ENCODE assay signal across 1 cellular context in genomic region chr17:2399572-2400473, GRCh38.
TF ChIP-seq lines count a peak whose summit lies in the region.

No MANE protein-coding gene starts in this region.

TF ChIP-seq in HepG2, 621 proteins besides CTCF, POLR2A, EP300 and RAD21 (continued from another document and continues in another):
- TF ChIP-seq, protein P1, sequence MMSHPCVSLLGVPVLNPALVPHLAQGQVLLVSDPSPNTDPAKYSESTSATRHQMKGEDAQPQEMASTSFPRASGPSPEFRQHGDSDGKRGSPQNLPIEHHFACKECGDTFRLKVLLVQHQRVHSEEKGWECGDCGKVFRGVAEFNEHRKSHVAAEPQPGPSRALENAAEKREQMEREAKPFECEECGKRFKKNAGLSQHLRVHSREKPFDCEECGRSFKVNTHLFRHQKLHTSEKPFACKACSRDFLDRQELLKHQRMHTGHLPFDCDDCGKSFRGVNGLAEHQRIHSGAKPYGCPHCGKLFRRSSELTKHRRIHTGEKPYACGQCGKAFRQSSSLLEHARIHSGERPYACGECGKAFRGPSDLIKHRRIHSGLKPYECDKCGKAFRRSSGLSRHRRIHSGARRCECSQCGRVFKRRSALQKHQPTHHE (CRISPR knock-in tag; IDR thresholded peaks at IDR 0.05; ENCODE audit: borderline replicate concordance) = peak; percentile 91; the same call in 1 of the 2 replicates
- TF ChIP-seq, protein P2, sequence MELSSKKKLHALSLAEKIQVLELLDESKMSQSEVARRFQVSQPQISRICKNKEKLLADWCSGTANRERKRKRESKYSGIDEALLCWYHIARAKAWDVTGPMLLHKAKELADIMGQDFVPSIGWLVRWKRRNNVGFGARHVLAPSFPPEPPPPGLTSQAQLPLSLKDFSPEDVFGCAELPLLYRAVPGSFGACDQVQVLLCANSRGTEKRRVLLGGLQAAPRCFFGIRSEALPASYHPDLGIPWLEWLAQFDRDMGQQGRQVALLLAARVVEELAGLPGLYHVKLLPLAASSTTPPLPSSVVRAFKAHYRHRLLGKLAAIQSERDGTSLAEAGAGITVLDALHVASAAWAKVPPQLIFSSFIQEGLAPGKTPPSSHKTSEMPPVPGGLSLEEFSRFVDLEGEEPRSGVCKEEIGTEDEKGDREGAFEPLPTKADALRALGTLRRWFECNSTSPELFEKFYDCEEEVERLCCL (CRISPR knock-in tag; IDR thresholded peaks at IDR 0.05; ENCODE audit: borderline replicate concordance) = no peak
- TF ChIP-seq EHMT2 (IDR thresholded peaks at IDR 0.05; ENCODE audit: borderline replicate concordance, low read depth, low read length) (no peak), GATAD2A (CRISPR knock-in tag; IDR thresholded peaks at IDR 0.05) (peak; percentile 59), BRD4 (CRISPR knock-in tag; IDR thresholded peaks at IDR 0.05) (0 out of 2 replicates have a peak, but pooled peaks have one; percentile 31), THAP8 (CRISPR knock-in tag; IDR thresholded peaks at IDR 0.05; ENCODE audit: borderline replicate concordance) (no peak), MAFK (conservative IDR thresholded peaks at IDR 0.05 in 1 of 2, IDR thresholded peaks at IDR 0.05 in 1 of 2; ENCODE audit: low read length in 2 of 2) (no peak), ZNF530 (CRISPR knock-in tag; IDR thresholded peaks at IDR 0.05; ENCODE audit: low read depth) (no peak), NFYC (CRISPR knock-in tag; IDR thresholded peaks at IDR 0.05) (peak; percentile 66), ZNF432 (CRISPR knock-in tag; IDR thresholded peaks at IDR 0.05; ENCODE audit: borderline replicate concordance) (no peak), TSC22D2 (CRISPR knock-in tag; IDR thresholded peaks at IDR 0.05; ENCODE audit: borderline replicate concordance) (0 out of 2 replicates have a peak, but pooled peaks have one; percentile 30), SETDB1 (CRISPR knock-in tag; IDR thresholded peaks at IDR 0.05; ENCODE audit: borderline replicate concordance) (no peak), ZBTB2 (CRISPR knock-in tag; IDR thresholded peaks at IDR 0.05; ENCODE audit: low read depth) (peak; percentile 38; the same call in 1 of the 2 replicates), CBX5 (CRISPR knock-in tag; IDR thresholded peaks at IDR 0.05; ENCODE audit: borderline replicate concordance) (no peak), MED1 (CRISPR knock-in tag; IDR thresholded peaks at IDR 0.05) (peak; percentile 88), SSRP1 (CRISPR knock-in tag; IDR thresholded peaks at IDR 0.05) (peak; percentile 82; the same call in 1 of the 2 replicates), ZNF737 (CRISPR knock-in tag; IDR thresholded peaks at IDR 0.05; ENCODE audit: borderline replicate concordance) (no peak), ZNF10 (CRISPR knock-in tag; IDR thresholded peaks at IDR 0.05; ENCODE audit: borderline replicate concordance, low read depth) (no peak), RFXANK (CRISPR knock-in tag; IDR thresholded peaks at IDR 0.05) (no peak), SOX5 (CRISPR knock-in tag; IDR thresholded peaks at IDR 0.05; ENCODE audit: borderline replicate concordance) (no peak; the same call in 1 of the 2 replicates), JDP2 (CRISPR knock-in tag; IDR thresholded peaks at IDR 0.05; ENCODE audit: borderline replicate concordance) (no peak), THRA (CRISPR knock-in tag; IDR thresholded peaks at IDR 0.05; ENCODE audit: borderline replicate concordance) (peak; percentile 77; the same call in 1 of the 2 replicates), MTF1 (CRISPR knock-in tag; IDR thresholded peaks at IDR 0.05) (no peak), HDAC1 (CRISPR knock-in tag; IDR thresholded peaks at IDR 0.05) (peak; percentile 86), ZEB1 (IDR thresholded peaks at IDR 0.05; ENCODE audit: insufficient replicate concordance, low read depth) (no peak), MXD4 (CRISPR knock-in tag; IDR thresholded peaks at IDR 0.05) (peak; percentile 84), PITX1 (CRISPR knock-in tag; IDR thresholded peaks at IDR 0.05) (peak; percentile 46; the same call in 1 of the 2 replicates), ZNF878 (CRISPR knock-in tag; IDR thresholded peaks at IDR 0.05) (no peak), ZNF724P (CRISPR knock-in tag; IDR thresholded peaks at IDR 0.05; ENCODE audit: borderline replicate concordance) (no peak), ADNP (CRISPR knock-in tag; IDR thresholded peaks at IDR 0.05) (no peak), ETV6 (CRISPR knock-in tag; conservative IDR thresholded peaks at IDR 0.05) (peak; percentile 68), ZFX (CRISPR knock-in tag; IDR thresholded peaks at IDR 0.05; ENCODE audit: low read depth) (peak; percentile 55), NFE2L2 (IDR thresholded peaks at IDR 0.05; ENCODE audit: low read length) (no peak), ZNF343 (CRISPR knock-in tag; IDR thresholded peaks at IDR 0.05) (no peak), ZNF672 (CRISPR knock-in tag; IDR thresholded peaks at IDR 0.05) (no peak), ARNT2 (CRISPR knock-in tag; IDR thresholded peaks at IDR 0.05; ENCODE audit: low read depth) (peak; percentile 62; the same call in 1 of the 2 replicates), ZKSCAN8 (CRISPR knock-in tag; IDR thresholded peaks at IDR 0.05; ENCODE audit: borderline replicate concordance) (no peak), ZNF550 (CRISPR knock-in tag; IDR thresholded peaks at IDR 0.05; ENCODE audit: borderline replicate concordance) (no peak), MXD1 (CRISPR knock-in tag; IDR thresholded peaks at IDR 0.05) (peak; percentile 68), LCORL (IDR thresholded peaks at IDR 0.05) (no peak), LCORL (CRISPR knock-in tag; IDR thresholded peaks at IDR 0.05) (peak; percentile 90), MYPOP (CRISPR knock-in tag; IDR thresholded peaks at IDR 0.05) (peak; percentile 56; the same call in 1 of the 2 replicates), GFI1 (CRISPR knock-in tag; IDR thresholded peaks at IDR 0.05; ENCODE audit: borderline replicate concordance) (peak; percentile 32; the same call in 1 of the 2 replicates), MIXL1 (CRISPR knock-in tag; IDR thresholded peaks at IDR 0.05) (no peak)
- TF ChIP-seq, protein P3, sequence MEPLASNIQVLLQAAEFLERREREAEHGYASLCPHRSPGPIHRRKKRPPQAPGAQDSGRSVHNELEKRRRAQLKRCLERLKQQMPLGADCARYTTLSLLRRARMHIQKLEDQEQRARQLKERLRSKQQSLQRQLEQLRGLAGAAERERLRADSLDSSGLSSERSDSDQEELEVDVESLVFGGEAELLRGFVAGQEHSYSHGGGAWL (CRISPR knock-in tag; IDR thresholded peaks at IDR 0.05) = peak; percentile 57; the same call in 1 of the 2 replicates
- TF ChIP-seq, protein P4, sequence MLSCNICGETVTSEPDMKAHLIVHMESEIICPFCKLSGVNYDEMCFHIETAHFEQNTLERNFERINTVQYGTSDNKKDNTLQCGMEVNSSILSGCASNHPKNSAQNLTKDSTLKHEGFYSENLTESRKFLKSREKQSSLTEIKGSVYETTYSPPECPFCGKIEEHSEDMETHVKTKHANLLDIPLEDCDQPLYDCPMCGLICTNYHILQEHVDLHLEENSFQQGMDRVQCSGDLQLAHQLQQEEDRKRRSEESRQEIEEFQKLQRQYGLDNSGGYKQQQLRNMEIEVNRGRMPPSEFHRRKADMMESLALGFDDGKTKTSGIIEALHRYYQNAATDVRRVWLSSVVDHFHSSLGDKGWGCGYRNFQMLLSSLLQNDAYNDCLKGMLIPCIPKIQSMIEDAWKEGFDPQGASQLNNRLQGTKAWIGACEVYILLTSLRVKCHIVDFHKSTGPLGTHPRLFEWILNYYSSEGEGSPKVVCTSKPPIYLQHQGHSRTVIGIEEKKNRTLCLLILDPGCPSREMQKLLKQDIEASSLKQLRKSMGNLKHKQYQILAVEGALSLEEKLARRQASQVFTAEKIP (CRISPR knock-in tag; IDR thresholded peaks at IDR 0.05; ENCODE audit: borderline replicate concordance) = no peak
- TF ChIP-seq, protein P5, sequence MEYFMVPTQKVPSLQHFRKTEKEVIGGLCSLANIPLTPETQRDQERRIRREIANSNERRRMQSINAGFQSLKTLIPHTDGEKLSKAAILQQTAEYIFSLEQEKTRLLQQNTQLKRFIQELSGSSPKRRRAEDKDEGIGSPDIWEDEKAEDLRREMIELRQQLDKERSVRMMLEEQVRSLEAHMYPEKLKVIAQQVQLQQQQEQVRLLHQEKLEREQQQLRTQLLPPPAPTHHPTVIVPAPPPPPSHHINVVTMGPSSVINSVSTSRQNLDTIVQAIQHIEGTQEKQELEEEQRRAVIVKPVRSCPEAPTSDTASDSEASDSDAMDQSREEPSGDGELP (IDR thresholded peaks at IDR 0.05; ENCODE audit: borderline replicate concordance, low read depth) = peak; percentile 22; the same call in 1 of the 2 replicates
- TF ChIP-seq, protein P6, sequence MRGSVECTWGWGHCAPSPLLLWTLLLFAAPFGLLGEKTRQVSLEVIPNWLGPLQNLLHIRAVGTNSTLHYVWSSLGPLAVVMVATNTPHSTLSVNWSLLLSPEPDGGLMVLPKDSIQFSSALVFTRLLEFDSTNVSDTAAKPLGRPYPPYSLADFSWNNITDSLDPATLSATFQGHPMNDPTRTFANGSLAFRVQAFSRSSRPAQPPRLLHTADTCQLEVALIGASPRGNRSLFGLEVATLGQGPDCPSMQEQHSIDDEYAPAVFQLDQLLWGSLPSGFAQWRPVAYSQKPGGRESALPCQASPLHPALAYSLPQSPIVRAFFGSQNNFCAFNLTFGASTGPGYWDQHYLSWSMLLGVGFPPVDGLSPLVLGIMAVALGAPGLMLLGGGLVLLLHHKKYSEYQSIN (CRISPR knock-in tag; IDR thresholded peaks at IDR 0.05; ENCODE audit: borderline replicate concordance) = no peak
- TF ChIP-seq, protein P7, sequence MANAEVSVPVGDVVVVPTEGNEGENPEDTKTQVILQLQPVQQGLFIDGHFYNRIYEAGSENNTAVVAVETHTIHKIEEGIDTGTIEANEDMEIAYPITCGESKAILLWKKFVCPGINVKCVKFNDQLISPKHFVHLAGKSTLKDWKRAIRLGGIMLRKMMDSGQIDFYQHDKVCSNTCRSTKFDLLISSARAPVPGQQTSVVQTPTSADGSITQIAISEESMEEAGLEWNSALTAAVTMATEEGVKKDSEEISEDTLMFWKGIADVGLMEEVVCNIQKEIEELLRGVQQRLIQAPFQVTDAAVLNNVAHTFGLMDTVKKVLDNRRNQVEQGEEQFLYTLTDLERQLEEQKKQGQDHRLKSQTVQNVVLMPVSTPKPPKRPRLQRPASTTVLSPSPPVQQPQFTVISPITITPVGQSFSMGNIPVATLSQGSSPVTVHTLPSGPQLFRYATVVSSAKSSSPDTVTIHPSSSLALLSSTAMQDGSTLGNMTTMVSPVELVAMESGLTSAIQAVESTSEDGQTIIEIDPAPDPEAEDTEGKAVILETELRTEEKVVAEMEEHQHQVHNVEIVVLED (CRISPR knock-in tag; IDR thresholded peaks at IDR 0.05; ENCODE audit: borderline replicate concordance) = peak; percentile 75; the same call in 1 of the 2 replicates
- TF ChIP-seq, protein P8, sequence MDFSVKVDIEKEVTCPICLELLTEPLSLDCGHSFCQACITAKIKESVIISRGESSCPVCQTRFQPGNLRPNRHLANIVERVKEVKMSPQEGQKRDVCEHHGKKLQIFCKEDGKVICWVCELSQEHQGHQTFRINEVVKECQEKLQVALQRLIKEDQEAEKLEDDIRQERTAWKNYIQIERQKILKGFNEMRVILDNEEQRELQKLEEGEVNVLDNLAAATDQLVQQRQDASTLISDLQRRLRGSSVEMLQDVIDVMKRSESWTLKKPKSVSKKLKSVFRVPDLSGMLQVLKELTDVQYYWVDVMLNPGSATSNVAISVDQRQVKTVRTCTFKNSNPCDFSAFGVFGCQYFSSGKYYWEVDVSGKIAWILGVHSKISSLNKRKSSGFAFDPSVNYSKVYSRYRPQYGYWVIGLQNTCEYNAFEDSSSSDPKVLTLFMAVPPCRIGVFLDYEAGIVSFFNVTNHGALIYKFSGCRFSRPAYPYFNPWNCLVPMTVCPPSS (IDR thresholded peaks at IDR 0.05) = no peak
- TF ChIP-seq, protein P9, sequence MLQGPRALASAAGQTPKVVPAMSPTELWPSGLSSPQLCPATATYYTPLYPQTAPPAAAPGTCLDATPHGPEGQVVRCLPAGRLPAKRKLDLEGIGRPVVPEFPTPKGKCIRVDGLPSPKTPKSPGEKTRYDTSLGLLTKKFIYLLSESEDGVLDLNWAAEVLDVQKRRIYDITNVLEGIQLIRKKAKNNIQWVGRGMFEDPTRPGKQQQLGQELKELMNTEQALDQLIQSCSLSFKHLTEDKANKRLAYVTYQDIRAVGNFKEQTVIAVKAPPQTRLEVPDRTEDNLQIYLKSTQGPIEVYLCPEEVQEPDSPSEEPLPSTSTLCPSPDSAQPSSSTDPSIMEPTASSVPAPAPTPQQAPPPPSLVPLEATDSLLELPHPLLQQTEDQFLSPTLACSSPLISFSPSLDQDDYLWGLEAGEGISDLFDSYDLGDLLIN (CRISPR knock-in tag; IDR thresholded peaks at IDR 0.05; ENCODE audit: borderline replicate concordance) = no peak
